11 cellular contexts compared by ENCODE assay signal in genomic region chr7:144356860-144357259, GRCh38. TPM values are rescaled to one million over a fixed set of nuclear protein-coding genes. Genes with fewer than 3 reads are reported as not detected.
"Had no signal": no experiment of that assay in that cellular context is flagged by ENCODE, and none has a peak within 500 bp of the region (broad histone marks: within the 10 kb centered on the region; RNA-seq: fewer than 3 reads in every experiment).

No MANE protein-coding gene starts in this region.

RNA-seq across cellular contexts. Expression of gene ARHGEF5, which starts 1.7 kb away (rescaled TPM):
- total RNA-seq: OCI-LY7, SJCRH30, SK-MEL-5 had no signal

RNA-seq across cellular contexts. Expression of gene OR2A1, which starts 44.6 kb away (rescaled TPM):
- total RNA-seq: OCI-LY7, PC-9, Peyer's patch, Right ventricle myocardium inferior, Right ventricle myocardium superior, SJCRH30, SJSA1, SK-MEL-5 had no signal
- polyA plus RNA-seq: SK-N-SH had no signal

RNA-seq across cellular contexts. Expression of gene NOBOX, which starts 46.6 kb away (rescaled TPM):
- total RNA-seq: OCI-LY7, PC-3, PC-9, Peyer's patch, Right ventricle myocardium inferior, Right ventricle myocardium superior, RPMI7951, SJCRH30, SJSA1, SK-MEL-5 had no signal
- polyA plus RNA-seq: SK-N-SH had no signal
